Comparison of ENCODE assay signal across 8 cellular contexts in the genomic region with DNA sequence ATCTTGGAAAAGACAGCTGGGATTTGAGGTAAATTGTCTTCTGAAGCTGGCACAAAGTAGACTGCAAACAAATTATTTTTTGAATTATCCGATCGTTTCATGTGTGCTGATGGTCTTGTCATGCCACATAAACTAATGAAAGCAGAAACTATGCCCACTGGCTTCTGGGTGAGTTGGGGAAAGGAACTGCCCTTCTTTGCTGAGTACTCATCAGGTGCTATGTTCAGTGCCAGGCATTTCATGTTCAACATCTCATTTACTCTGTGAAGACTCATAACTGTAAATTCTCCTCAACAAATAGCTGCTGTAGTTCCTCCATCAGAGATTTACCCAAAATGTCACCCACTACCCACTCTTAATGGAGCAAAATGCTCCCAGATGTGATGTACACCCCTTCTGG. TPM values are rescaled to one million over a fixed set of nuclear protein-coding genes. Genes with fewer than 3 reads are reported as not detected.
DNase-seq lines count a peak whose midpoint lies in the region; ATAC-seq and TF ChIP-seq lines count a peak whose summit lies in the region.

No MANE protein-coding gene starts in this region.

- WGBS in IMR-90 (ENCODE audit: extremely low coverage in 2 of 2, insufficient read length in 1 of 2), 2 experiments, result no CpG with 5 or more reads among the region's 2 CpGs

- dilution Hi-C loops in IMR-90 (cut with HindIII; ENCODE audit: low sequenced_read_pairs, unreplicated experiment), result no loop called here

- H2AK9ac ChIP-seq in IMR-90 (replicated peaks; ENCODE audit: low read depth, low read length, poor library complexity), result no peak overlapping the region

- 0 out of 2 replicates have a peak overlapping the region, but pooled peaks have one; percentile 65 for H3K56ac ChIP-seq in IMR-90 (ENCODE audit: extremely low read depth, insufficient read depth, low read length)

- BruUV-seq in IMR-90 (replicated peaks; lab: Mats Ljungman, UMichigan) (no TSS peak), MCF 10A (replicated peaks; lab: Mats Ljungman, UMichigan) (no TSS peak)

- no peak for TF ChIP-seq RAD21 in IMR-90 (IDR thresholded peaks at IDR 0.05; ENCODE audit: low read length)

- H3K27ac ChIP-seq in IMR-90 (ENCODE audit: insufficient read depth, low read length), result no peak overlapping the region

- peak overlapping the region; percentile 84 for H3K23ac ChIP-seq in IMR-90 (ENCODE audit: low read depth, low read length)

- no peak overlapping the region for H2BK15ac ChIP-seq in IMR-90 (ENCODE audit: low read depth, low read length)

- H2BK5ac ChIP-seq in IMR-90 (ENCODE audit: low read depth, low read length, poor library complexity, severe bottlenecking), result no peak overlapping the region

- no peak for DNase-seq in AG04449 (ENCODE audit: low read depth, low spot score)
- no peak for DNase-seq in IMR-90
- DNase-seq in MCF 10A (ENCODE audit: unreplicated experiment), result no peak
- no peak for DNase-seq in posterior cingulate gyrus
- no peak for DNase-seq in GM13976 (ENCODE audit: low spot score)
- no peak for DNase-seq in NCI-H187 (lab: John Stamatoyannopoulos, UW)
- no peak for DNase-seq in HT-29 (ENCODE audit: low spot score)

- peaks cover 23 to 58% of the 10 kb centered on the region in 2 experiments for H3K79me1 ChIP-seq in IMR-90 (ENCODE audit: low read depth in 1 of 2, low read length in 2 of 2)

- H3K36me3 Mint-ChIP-seq in MCF 10A (ENCODE audit: insufficient read depth, unreplicated experiment), result peaks cover 16% of the 10 kb centered on the region

- H3K9me3 Mint-ChIP-seq in MCF 10A (ENCODE audit: unreplicated experiment), result no peaks in the 10 kb centered on the region

- H3K9ac ChIP-seq in IMR-90 (ENCODE audit: low read depth, low read length) (peak overlapping the region; percentile 90), mucosa of stomach (ENCODE audit: low read length) (peak overlapping the region; percentile 54)

- no peaks in the 10 kb centered on the region; the same call in 1 of the 2 replicates for H3K36me3 ChIP-seq in IMR-90 (ENCODE audit: control insufficient read depth, insufficient read depth, low read length)
- H3K36me3 ChIP-seq in mucosa of stomach (ENCODE audit: control insufficient read depth, insufficient read depth, low read length), result no peaks in the 10 kb centered on the region

- H3K4me1 ChIP-seq in IMR-90 (ENCODE audit: control insufficient read depth, insufficient read depth, low read length) (peaks cover 4% of the 10 kb centered on the region), mucosa of stomach (ENCODE audit: control insufficient read depth, insufficient read depth, low read length) (peaks cover 7% of the 10 kb centered on the region)

- 0 out of 4 replicates have a peak overlapping the region, but pooled peaks of 1 of the 2 experiments have one; percentile 33 for H4K8ac ChIP-seq in IMR-90 (ENCODE audit: low read depth in 2 of 2, low read length in 2 of 2)

- no peak for ATAC-seq in IMR-90 (ENCODE audit: low read depth)

- no peak overlapping the region for H2BK120ac ChIP-seq in IMR-90 (ENCODE audit: low read depth, low read length)

- no peak overlapping the region for H2AFZ ChIP-seq in IMR-90 (replicated peaks; ENCODE audit: low read length, poor library complexity)

- intact Hi-C loops in IMR-90 (cut with micrococcal nuclease) (no loop called here), MCF 10A (cut with micrococcal nuclease) (no loop called here), posterior cingulate gyrus (cut with DNase I) (no loop called here)

- no peak overlapping the region; the same call in 1 of the 2 replicates for H3K4ac ChIP-seq in IMR-90 (ENCODE audit: low read depth, low read length)

- H3K27me3 Mint-ChIP-seq in MCF 10A (ENCODE audit: insufficient read depth, unreplicated experiment), result no peaks in the 10 kb centered on the region

- peaks cover 25% of the 10 kb centered on the region for H4K20me1 ChIP-seq in IMR-90 (ENCODE audit: insufficient read depth, low read length)

- H3K18ac ChIP-seq in IMR-90 (ENCODE audit: low read depth, low read length), result no peak overlapping the region

- H3K9me3 ChIP-seq in IMR-90 (ENCODE audit: control insufficient read depth, insufficient read depth, low read length) (no peaks in the 10 kb centered on the region), mucosa of stomach (ENCODE audit: control insufficient read depth, low read length) (no peaks in the 10 kb centered on the region)

- H3K14ac ChIP-seq in IMR-90 (replicated peaks; ENCODE audit: low read depth, low read length), result peak overlapping the region; percentile 56

- peak overlapping the region; percentile 82 for H3K4me3 Mint-ChIP-seq in MCF 10A (ENCODE audit: unreplicated experiment)

- H3K4me2 ChIP-seq in IMR-90 (ENCODE audit: low read depth, low read length), result peak overlapping the region; percentile 100

- CTCF ChIA-PET in AG04449 (lab: Yijun Ruan, JAX) (interaction anchor here (1.0 to 5.3 kb wide), 6 partner anchors 10 to 150 kb away, joined by 3 to 18 read pairs (median 4); no protein-coding TSS in a partner anchor), IMR-90 (lab: Yijun Ruan, JAX) (interaction anchor here (0.6 kb wide), 1 partner anchor 150 kb away, joined by 3 read pairs; no protein-coding TSS in a partner anchor), MCF 10A (lab: Yijun Ruan, JAX) (interaction anchor here (0.8 to 1.9 kb wide), 6 partner anchors 12 to 168 kb away, joined by 3 to 12 read pairs (median 6); a partner anchor contains a TSS)

- H4K5ac ChIP-seq in IMR-90 (ENCODE audit: low read depth, low read length), result no peak overlapping the region

- H3K27ac Mint-ChIP-seq in MCF 10A (ENCODE audit: low read depth, unreplicated experiment), result peak overlapping the region; percentile 78

- no peak for TF ChIP-seq POLR2A in IMR-90 (IDR thresholded peaks at IDR 0.05; ENCODE audit: low read depth, low read length)

- H3K9me1 ChIP-seq in IMR-90 (ENCODE audit: insufficient read depth, low read length), result peaks cover 5% of the 10 kb centered on the region; the same call in 1 of the 2 replicates

- H3K4me3 ChIP-seq in AG04449 (ENCODE audit: low read depth, low read length) (peak overlapping the region; percentile 97), IMR-90 (ENCODE audit: insufficient read depth, low read depth, low read length) (peak overlapping the region; percentile 95), mucosa of stomach (ENCODE audit: low read length) (peak overlapping the region; percentile 93)

- no peak overlapping the region for H2BK20ac ChIP-seq in IMR-90 (ENCODE audit: low read depth, low read length)

- TF ChIP-seq CTCF in AG04449 (IDR thresholded peaks at IDR 0.05; ENCODE audit: insufficient read depth, low read length, missing control alignments) (no peak), IMR-90 (conservative IDR thresholded peaks at IDR 0.05; ENCODE audit: low read depth, low read length) (no peak), MCF 10A (IDR thresholded peaks at IDR 0.05; ENCODE audit: unreplicated experiment) (no peak), GM13976 (IDR thresholded peaks at IDR 0.05; ENCODE audit: borderline replicate concordance, control extremely low read depth, extremely low read depth, insufficient read depth, missing control alignments) (no peak)

- no peak overlapping the region for H4K91ac ChIP-seq in IMR-90 (ENCODE audit: insufficient read depth, low read depth, low read length)

- in situ Hi-C loops in IMR-90 (cut with MboI; ENCODE audit: low sequenced_read_pairs), result no loop called here
- in situ Hi-C loops in GM13976 (cut with MboI; ENCODE audit: low sequenced_read_pairs, unreplicated experiment), result no loop called here

- H3K4me1 Mint-ChIP-seq in MCF 10A (ENCODE audit: insufficient read depth, unreplicated experiment), result peaks cover 28% of the 10 kb centered on the region

- H2AK5ac ChIP-seq in IMR-90 (ENCODE audit: low read depth, low read length), result no peak overlapping the region

- H3K27me3 ChIP-seq in IMR-90 (ENCODE audit: control insufficient read depth, insufficient read depth, low read length) (no peaks in the 10 kb centered on the region), mucosa of stomach (ENCODE audit: control insufficient read depth, insufficient read depth, low read length) (no peaks in the 10 kb centered on the region)

- POLR2A ChIA-PET in AG04449 (lab: Yijun Ruan, JAX) (no interaction called here), IMR-90 (lab: Charles Lee; ENCODE audit: unreplicated experiment) (no interaction called here), MCF 10A (lab: Yijun Ruan, JAX) (interaction anchor here (1.3 to 3.9 kb wide), 11 partner anchors 8 to 82 kb away, joined by 3 to 47 read pairs (median 6); a partner anchor contains a TSS)

TF ChIP-seq in IMR-90, 13 proteins besides CTCF, POLR2A, EP300 and RAD21 (continues in another document):
- TF ChIP-seq NFE2L2 (IDR thresholded peaks at IDR 0.05; ENCODE audit: low read depth, low read length), result no peak
- no peak for TF ChIP-seq MAFK (IDR thresholded peaks at IDR 0.05; ENCODE audit: low read depth, low read length)
- TF ChIP-seq MAZ (IDR thresholded peaks at IDR 0.05; ENCODE audit: borderline replicate concordance, low read depth, low read length), result no peak
- TF ChIP-seq CHD1 (IDR thresholded peaks at IDR 0.05; ENCODE audit: low read depth, low read length), result no peak
- TF ChIP-seq CEBPB (IDR thresholded peaks at IDR 0.05; ENCODE audit: low read depth, low read length), result no peak
- TF ChIP-seq MXI1 (IDR thresholded peaks at IDR 0.05; ENCODE audit: borderline replicate concordance, low read depth, low read length), result no peak
- no peak for TF ChIP-seq RCOR1 (IDR thresholded peaks at IDR 0.05; ENCODE audit: insufficient replicate concordance, low read length)
- no peak for TF ChIP-seq SMC3 (IDR thresholded peaks at IDR 0.05; ENCODE audit: low read depth, low read length)
- TF ChIP-seq, protein P1, sequence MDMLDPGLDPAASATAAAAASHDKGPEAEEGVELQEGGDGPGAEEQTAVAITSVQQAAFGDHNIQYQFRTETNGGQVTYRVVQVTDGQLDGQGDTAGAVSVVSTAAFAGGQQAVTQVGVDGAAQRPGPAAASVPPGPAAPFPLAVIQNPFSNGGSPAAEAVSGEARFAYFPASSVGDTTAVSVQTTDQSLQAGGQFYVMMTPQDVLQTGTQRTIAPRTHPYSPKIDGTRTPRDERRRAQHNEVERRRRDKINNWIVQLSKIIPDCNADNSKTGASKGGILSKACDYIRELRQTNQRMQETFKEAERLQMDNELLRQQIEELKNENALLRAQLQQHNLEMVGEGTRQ (IDR thresholded peaks at IDR 0.05; ENCODE audit: low read depth, low read length), result no peak
- no peak for TF ChIP-seq BHLHE40 (IDR thresholded peaks at IDR 0.05; ENCODE audit: low read depth, low read length)

RNA-seq across cellular contexts. Expression of a gene that starts 1.2 kb away (rescaled TPM):
- 27.8 and 29.2 TPM in 2 replicates for total RNA-seq in IMR-90 (2012; rRNA removed)
- 10.8 and 13.5 TPM in 2 replicates for polyA plus RNA-seq in IMR-90 (2012; rRNA removed)
- polyA plus RNA-seq in IMR-90 (2012; cell fraction: cytosol; rRNA removed), result 3.8 and 4.7 TPM in 2 replicates
- polyA plus RNA-seq in IMR-90 (2012; cell fraction: nucleus; rRNA removed; ENCODE audit: low replicate concordance), result 9.5 and 28.8 TPM in 2 replicates
- total RNA-seq in MCF 10A (2022), result 27.4 and 30.6 TPM in 2 replicates
- total RNA-seq in HT-29 (2014; rRNA removed; shearing (Covaris generic)), result 25.1 and 27.9 TPM in 2 replicates

RNA-seq across cellular contexts. Expression of a gene that starts 19.6 kb away (rescaled TPM):
- total RNA-seq in IMR-90 (2012; rRNA removed), result 0.56 and 0.72 TPM in 2 replicates
- polyA plus RNA-seq in IMR-90 (2012; rRNA removed), result 0.75 and 0.87 TPM in 2 replicates
- polyA plus RNA-seq in IMR-90 (2012; cell fraction: cytosol; rRNA removed), result 0.42 and 0.52 TPM in 2 replicates
- 0.36 and 0.41 TPM in 2 replicates for polyA plus RNA-seq in IMR-90 (2012; cell fraction: nucleus; rRNA removed; ENCODE audit: low replicate concordance)
- 0.63 and 1.1 TPM in 2 replicates for total RNA-seq in MCF 10A (2022)
- 11.6 and 12.4 TPM in 2 replicates for total RNA-seq in HT-29 (2014; rRNA removed; shearing (Covaris generic))
